ENCODE assay signal across 19 cellular contexts in the genomic region with DNA sequence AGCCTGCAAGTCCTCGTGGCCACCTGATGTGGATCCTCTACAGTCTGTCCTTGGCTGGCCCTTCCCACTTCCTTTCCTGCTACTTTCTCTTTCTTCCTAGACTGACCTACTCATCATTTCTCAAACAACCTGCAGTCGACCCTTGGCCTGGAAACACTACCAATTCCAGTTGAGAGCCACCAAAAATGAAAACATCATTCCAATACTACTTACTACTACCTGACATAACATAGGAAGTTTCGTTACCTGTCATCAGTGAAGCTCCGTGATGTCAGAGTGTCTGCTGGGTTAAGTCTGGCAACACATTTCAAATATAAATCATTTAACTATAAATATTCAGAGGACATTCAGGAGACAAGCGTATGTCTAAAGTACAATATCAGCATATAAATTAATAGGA.
"Had no signal": no experiment of that assay in that cellular context is flagged by ENCODE, and none has a peak within 500 bp of the region (broad histone marks: within the 10 kb centered on the region; RNA-seq: fewer than 3 reads in every experiment).

No MANE protein-coding gene starts in this region.

- H3K27me3 Mint-ChIP-seq: memory B cell had no signal

- H3K27ac Mint-ChIP-seq: activated T-helper 1 cell treated with anti-CD3 and anti-CD28 coated beads, Interleukin-12 subunit alpha, Interleukin-12 subunit beta, Interleukin-2, Interleukin-4 antibody, amounts not matched to agents 30 ng/mL and 10 ng/mL and 1 ng/mL, durations not matched to agents 14 hours and 24 hours and 36 hours; neural progenitor cell; T-helper 2 cell treated with Interferon-gamma antibody and Interleukin-4, amounts not matched to agents 5 μg/mL and 100 μg/mL, for 36 hours had no signal

- ATAC-seq: body of pancreas, heart left ventricle, sciatic nerve had no signal

- DNase-seq: activated CD4-positive, alpha-beta T cell treated with anti-CD3 and anti-CD28 coated beads for 1 hour; activated CD8-positive, alpha-beta memory T cell treated with anti-CD3 and anti-CD28 coated beads, Interleukin-2, amount 50 U/mL, for 48 hours; activated gamma-delta T cell treated with Interleukin-2 at 50 U/mL for 16 hours; anterior cingulate cortex; body of pancreas; heart left ventricle; posterior cingulate gyrus; SIG-M5; SK-N-SH; stimulated activated CD4-positive, alpha-beta T cell treated with anti-CD3 and anti-CD28 coated beads, Interleukin-2, amount 100 ng/mL, for 48 hours; stimulated activated CD8-positive, alpha-beta memory T cell treated with anti-CD3 and anti-CD28 coated beads, Interleukin-4, amount 100 ng/mL, for 48 hours; stimulated activated naive CD4-positive, alpha-beta T cell; upper lobe of left lung; WERI-Rb-1 had no signal

- H3K4me1 Mint-ChIP-seq: memory B cell had no signal

- H3K4me3 Mint-ChIP-seq: activated T-helper 1 cell treated with anti-CD3 and anti-CD28 coated beads, Interleukin-12 subunit alpha, Interleukin-12 subunit beta, Interleukin-2, Interleukin-4 antibody, amounts not matched to agents 30 ng/mL and 10 ng/mL and 1 ng/mL, durations not matched to agents 14 hours and 24 hours and 36 hours; memory B cell; neural progenitor cell; T-helper 2 cell treated with Interferon-gamma antibody and Interleukin-4, amounts not matched to agents 5 μg/mL and 100 μg/mL, for 36 hours had no signal

- H3K9me3 Mint-ChIP-seq: activated T-helper 1 cell treated with anti-CD3 and anti-CD28 coated beads, Interleukin-12 subunit alpha, Interleukin-12 subunit beta, Interleukin-2, Interleukin-4 antibody, amounts not matched to agents 30 ng/mL and 10 ng/mL and 1 ng/mL, durations not matched to agents 14 hours and 24 hours and 36 hours; memory B cell; T-helper 2 cell treated with Interferon-gamma antibody and Interleukin-4, amounts not matched to agents 5 μg/mL and 100 μg/mL, for 36 hours had no signal
